ENCODE assay signal across 35 cellular contexts in the genomic region with DNA sequence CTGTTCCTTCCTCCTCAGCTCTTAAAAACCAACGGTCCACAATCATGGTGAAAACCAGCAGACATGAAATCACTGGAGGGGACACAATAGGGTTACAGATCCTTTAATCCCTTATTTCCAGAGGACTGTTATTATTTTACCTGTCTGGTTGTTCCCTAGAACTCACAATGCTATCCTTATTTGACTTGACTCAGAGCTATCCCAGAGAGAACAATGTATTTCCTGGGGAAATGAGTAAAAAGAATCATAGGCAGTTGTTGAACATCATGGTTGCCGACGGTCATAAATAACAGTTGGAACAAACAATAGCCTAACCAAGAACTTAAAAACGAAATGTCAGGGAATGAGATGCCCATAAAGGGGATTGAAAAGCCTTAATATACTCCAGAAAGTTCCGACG. TPM values are rescaled to one million over a fixed set of nuclear protein-coding genes. Genes with fewer than 3 reads are reported as not detected.
"Had no signal": no experiment of that assay in that cellular context is flagged by ENCODE, and none has a peak within 500 bp of the region (broad histone marks: within the 10 kb centered on the region; RNA-seq: fewer than 3 reads in every experiment).

No MANE protein-coding gene starts in this region.

- H3K27ac Mint-ChIP-seq: dendritic cell treated with granulocyte-macrophage colony-stimulating factor and Interleukin-4, amounts not matched to agents 40 ng/mL and 50 ng/mL, for 4 days; effector memory CD8-positive, alpha-beta T cell; naive thymus-derived CD8-positive, alpha-beta T cell; nephron progenitor cell; stimulated activated effector memory CD8-positive, alpha-beta T cell treated with anti-CD3 and anti-CD28 coated beads, Interleukin-12 subunit alpha, Interleukin-12 subunit beta, amount 100 ng/mL, for 72 hours; type B pancreatic cell had no signal

- H3K27me3 Mint-ChIP-seq: dendritic cell treated with granulocyte-macrophage colony-stimulating factor and Interleukin-4, amounts not matched to agents 40 ng/mL and 50 ng/mL, for 4 days had no signal

- FAIRE-seq: colon, endometrium, kidney had no signal

- H3K9me3 ChIP-seq: gastroesophageal sphincter, heart left ventricle, prostate gland, sigmoid colon, stomach, thyroid gland had no signal

- H3K36me3 ChIP-seq: gastroesophageal sphincter, heart left ventricle, prostate gland, sigmoid colon, stomach, thyroid gland had no signal

- DNase-seq: effector memory CD8-positive, alpha-beta T cell; foreskin fibroblast; heart left ventricle; kidney; mesendoderm; naive thymus-derived CD8-positive, alpha-beta T cell; nephron progenitor cell; nucleus accumbens; right cardiac atrium; sigmoid colon; stimulated activated CD4-positive, alpha-beta T cell treated with anti-CD3 and anti-CD28 coated beads, Interleukin-2, amount 100 ng/mL, for 24 hours; stimulated activated CD4-positive, alpha-beta T cell treated with anti-CD3 and anti-CD28 coated beads, Interleukin-4, amount 100 ng/mL, for 24 hours; stimulated activated naive CD4-positive, alpha-beta T cell treated with Interleukin-2 at 50 U/mL for 16 hours; stomach; thyroid gland had no signal

- H3K4me3 ChIP-seq: gastroesophageal sphincter, heart left ventricle, hepatocyte, lung, prostate gland, sigmoid colon, stomach, thyroid gland had no signal

- H3K9me3 Mint-ChIP-seq: dendritic cell treated with granulocyte-macrophage colony-stimulating factor and Interleukin-4, amounts not matched to agents 40 ng/mL and 50 ng/mL, for 4 days; effector memory CD8-positive, alpha-beta T cell; naive thymus-derived CD8-positive, alpha-beta T cell; nephron progenitor cell; stimulated activated effector memory CD8-positive, alpha-beta T cell treated with anti-CD3 and anti-CD28 coated beads, Interleukin-12 subunit alpha, Interleukin-12 subunit beta, amount 100 ng/mL, for 72 hours; type B pancreatic cell had no signal

- H2AFZ ChIP-seq: hepatocyte had no signal

- H3K27ac ChIP-seq: epithelial cell of prostate, gastroesophageal sphincter, heart left ventricle, hepatocyte, prostate gland, sigmoid colon, stomach, thyroid gland had no signal

- H3K4me3 Mint-ChIP-seq: dendritic cell treated with granulocyte-macrophage colony-stimulating factor and Interleukin-4, amounts not matched to agents 40 ng/mL and 50 ng/mL, for 4 days; effector memory CD8-positive, alpha-beta T cell; naive thymus-derived CD8-positive, alpha-beta T cell; nephron progenitor cell; stimulated activated effector memory CD8-positive, alpha-beta T cell treated with anti-CD3 and anti-CD28 coated beads, Interleukin-12 subunit alpha, Interleukin-12 subunit beta, amount 100 ng/mL, for 72 hours; type B pancreatic cell had no signal

- H3K4me2 ChIP-seq: hepatocyte had no signal

- H3K27me3 ChIP-seq: hepatocyte, sigmoid colon, thyroid gland had no signal

- H3K79me2 ChIP-seq: hepatocyte had no signal

- H3K4me1 ChIP-seq: gastroesophageal sphincter, heart left ventricle, prostate gland, sigmoid colon, stomach, thyroid gland had no signal

- H3K36me3 Mint-ChIP-seq: naive thymus-derived CD8-positive, alpha-beta T cell; stimulated activated effector memory CD8-positive, alpha-beta T cell treated with anti-CD3 and anti-CD28 coated beads, Interleukin-12 subunit alpha, Interleukin-12 subunit beta, amount 100 ng/mL, for 72 hours; type B pancreatic cell had no signal

- H3K4me1 Mint-ChIP-seq: nephron progenitor cell; stimulated activated effector memory CD8-positive, alpha-beta T cell treated with anti-CD3 and anti-CD28 coated beads, Interleukin-12 subunit alpha, Interleukin-12 subunit beta, amount 100 ng/mL, for 72 hours had no signal

RNA-seq across cellular contexts. Expression of a gene that starts 9.3 kb away (rescaled TPM):
- total RNA-seq: esophagus mucosa; gastroesophageal sphincter; heart left ventricle; hepatocyte; kidney; left lobe of liver; liver; lung; myocyte; naive thymus-derived CD8-positive, alpha-beta T cell; osteocyte; renal cortical epithelial cell; right cardiac atrium; sigmoid colon; skeletal muscle tissue; stomach; subcutaneous adipose tissue; temporal lobe; thyroid gland; urinary bladder had no signal
- polyA plus RNA-seq: heart left ventricle; hepatocyte; liver; lung; naive thymus-derived CD8-positive, alpha-beta T cell; right cardiac atrium; sigmoid colon; stomach; urinary bladder had no signal

RNA-seq across cellular contexts. Expression of a gene that starts 9.4 kb away (rescaled TPM):
- total RNA-seq: esophagus mucosa; gastroesophageal sphincter; heart left ventricle; hepatocyte; kidney; left lobe of liver; liver; lung; myocyte; naive thymus-derived CD8-positive, alpha-beta T cell; osteocyte; renal cortical epithelial cell; right cardiac atrium; sigmoid colon; skeletal muscle tissue; stomach; subcutaneous adipose tissue; temporal lobe; thyroid gland; urinary bladder had no signal
- polyA plus RNA-seq: heart left ventricle; hepatocyte; liver; lung; naive thymus-derived CD8-positive, alpha-beta T cell; right cardiac atrium; sigmoid colon; stomach; urinary bladder had no signal

RNA-seq across cellular contexts. Expression of a gene that starts 21.5 kb away (rescaled TPM):
- total RNA-seq: esophagus mucosa; gastroesophageal sphincter; heart left ventricle; hepatocyte; kidney; left lobe of liver; liver; lung; myocyte; naive thymus-derived CD8-positive, alpha-beta T cell; osteocyte; prostate gland; renal cortical epithelial cell; right cardiac atrium; sigmoid colon; skeletal muscle tissue; subcutaneous adipose tissue; temporal lobe; thyroid gland had no signal
- polyA plus RNA-seq: heart left ventricle; hepatocyte; liver; lung; naive thymus-derived CD8-positive, alpha-beta T cell; right cardiac atrium; sigmoid colon; stomach; urinary bladder had no signal

RNA-seq across cellular contexts. Expression of a gene that starts 27.1 kb away (rescaled TPM):
- total RNA-seq: esophagus mucosa; gastroesophageal sphincter; heart left ventricle; hepatocyte; kidney; left lobe of liver; liver; lung; myocyte; naive thymus-derived CD8-positive, alpha-beta T cell; osteocyte; prostate gland; renal cortical epithelial cell; right cardiac atrium; sigmoid colon; skeletal muscle tissue; stomach; subcutaneous adipose tissue; temporal lobe; thyroid gland; urinary bladder had no signal
- polyA plus RNA-seq: heart left ventricle; hepatocyte; liver; lung; naive thymus-derived CD8-positive, alpha-beta T cell; right cardiac atrium; sigmoid colon; stomach; urinary bladder had no signal

RNA-seq across cellular contexts. Expression of a gene that starts 51.5 kb away (rescaled TPM):
- total RNA-seq: esophagus mucosa; gastroesophageal sphincter; heart left ventricle; hepatocyte; kidney; left lobe of liver; liver; lung; myocyte; naive thymus-derived CD8-positive, alpha-beta T cell; osteocyte; prostate gland; renal cortical epithelial cell; right cardiac atrium; sigmoid colon; skeletal muscle tissue; stomach; subcutaneous adipose tissue; temporal lobe; thyroid gland; urinary bladder had no signal
- polyA plus RNA-seq: heart left ventricle; hepatocyte; liver; lung; naive thymus-derived CD8-positive, alpha-beta T cell; right cardiac atrium; sigmoid colon; stomach; urinary bladder had no signal
